20 cellular contexts compared by ENCODE assay signal in genomic region chr6:152950240-152950639, GRCh38. TPM values are rescaled to one million over a fixed set of nuclear protein-coding genes. Genes with fewer than 3 reads are reported as not detected.
DNase-seq lines count a peak whose midpoint lies in the region; ATAC-seq, FAIRE-seq and TF ChIP-seq lines count a peak whose summit lies in the region.
"Had no signal": no experiment of that assay in that cellular context is flagged by ENCODE, and none has a peak within 500 bp of the region (broad histone marks: within the 10 kb centered on the region; RNA-seq: fewer than 3 reads in every experiment).

No MANE protein-coding gene starts in this region.

- no peaks in the 10 kb centered on the region for H3K79me2 ChIP-seq in HepG2 (ENCODE audit: insufficient read depth, low read length)
- H3K79me2 ChIP-seq in K562 (ENCODE audit: control insufficient read depth, insufficient read depth, low read length): no peaks in the 10 kb centered on the region

- POLR2A ChIA-PET in HepG2 (lab: Yijun Ruan, JAX) (no interaction called here), K562 (lab: Yijun Ruan, JAX) (no interaction called here)

- H3K36me3 ChIP-seq in HepG2 (replicated peaks in 1 of 2; ENCODE audit: control insufficient read depth in 1 of 2, insufficient read depth in 2 of 2, low read length in 2 of 2): no peaks in the 10 kb centered on the region
- no peaks in the 10 kb centered on the region for H3K36me3 ChIP-seq in right lobe of liver
- no peaks in the 10 kb centered on the region for H3K36me3 ChIP-seq in K562 (ENCODE audit: control insufficient read depth, insufficient read depth, low read length)
- no peaks in the 10 kb centered on the region for H3K36me3 ChIP-seq in MG63
- H3K36me3 ChIP-seq: BE2C, BLaER1 had no signal

- H2AFZ ChIP-seq in HepG2 (ENCODE audit: low read length) (no peak overlapping the region), K562 (ENCODE audit: low read depth, low read length) (no peak overlapping the region)

- intact Hi-C loops in HepG2 (cut with micrococcal nuclease; ENCODE audit: unreplicated experiment): no loop called here
- intact Hi-C loops in right lobe of liver (cut with DNase I): no loop called here
- intact Hi-C loops in K562 (cut with micrococcal nuclease): loop anchor here (10.0 kb wide), 1 partner anchor 1275 kb away; no protein-coding TSS in a partner anchor

- no peak overlapping the region for H3K4me2 ChIP-seq in HepG2 (ENCODE audit: low read depth, low read length)
- H3K4me2 ChIP-seq in K562 (ENCODE audit: insufficient read depth, low read length): no peak overlapping the region
- H3K4me2 ChIP-seq: BLaER1 had no signal

- TF ChIP-seq RAD21 in HepG2 (CRISPR knock-in tag; IDR thresholded peaks at IDR 0.05) (no peak), K562 (CRISPR knock-in tag; conservative IDR thresholded peaks at IDR 0.05 in 1 of 2, IDR thresholded peaks at IDR 0.05 in 1 of 2) (no peak)

- no peak for TF ChIP-seq EP300 in HepG2 (IDR thresholded peaks at IDR 0.05; ENCODE audit: low read depth in 2 of 2, low read length in 2 of 2)
- no peak for TF ChIP-seq EP300 in HepG2 (CRISPR knock-in tag; IDR thresholded peaks at IDR 0.05; ENCODE audit: borderline replicate concordance)
- no peak for TF ChIP-seq EP300 in K562 (IDR thresholded peaks at IDR 0.05; ENCODE audit: low read length)

- H3K4me3 ChIP-seq in HepG2 (replicated peaks in 1 of 3; ENCODE audit: insufficient read depth in 1 of 3, low read depth in 2 of 3, low read length in 3 of 3) (no peak overlapping the region), right lobe of liver (no peak overlapping the region), K562 (no peak overlapping the region), MG63 (no peak overlapping the region)
- H3K4me3 ChIP-seq: BLaER1 had no signal

- BruUV-seq in HepG2 (replicated peaks; lab: Mats Ljungman, UMichigan) (no TSS peak), K562 (replicated peaks; lab: Mats Ljungman, UMichigan) (no TSS peak)

- ATAC-seq in HepG2 (no peak), right lobe of liver (no peak), K562 (no peak)

- TF ChIP-seq POLR2A in HepG2 (IDR thresholded peaks at IDR 0.05; ENCODE audit: insufficient read depth in 1 of 2, low read depth in 2 of 2, low read length in 2 of 2) (no peak), right lobe of liver (IDR thresholded peaks at IDR 0.05) (no peak), K562 (conservative IDR thresholded peaks at IDR 0.05) (no peak)

- H3K9ac ChIP-seq in HepG2 (ENCODE audit: insufficient read depth, low read depth, low read length) (no peak overlapping the region), K562 (ENCODE audit: insufficient read depth in 1 of 2, low read depth in 2 of 2, low read length in 2 of 2) (no peak overlapping the region)
- H3K9ac ChIP-seq: BLaER1 had no signal

- no peaks in the 10 kb centered on the region for H3K9me1 ChIP-seq in K562 (ENCODE audit: control insufficient read depth, insufficient read depth, low read length)

- H3K4me1 ChIP-seq in HepG2 (ENCODE audit: insufficient read depth, low read length) (no peaks in the 10 kb centered on the region), right lobe of liver (peaks cover 0 to 5% (median 0%) of the 10 kb centered on the region in 4 donors), K562 (replicated peaks in 1 of 2; ENCODE audit: control insufficient read depth in 2 of 2, insufficient read depth in 2 of 2, low read length in 2 of 2) (no peaks in the 10 kb centered on the region)
- H3K4me1 ChIP-seq: BLaER1 had no signal

- H4K20me1 ChIP-seq in HepG2 (ENCODE audit: insufficient read depth, low read length) (no peaks in the 10 kb centered on the region), K562 (replicated peaks; ENCODE audit: control insufficient read depth, insufficient read depth, low read length) (no peaks in the 10 kb centered on the region)
- H4K20me1 ChIP-seq: BLaER1 had no signal

- WGBS in HepG2 (ENCODE audit: low lambda C conversion rate): 11% methylated on average over 3 of the region's 3 CpGs
- WGBS in right lobe of liver (ENCODE audit: insufficient coverage, low coverage, low lambda C conversion rate, missing lambda C conversion rate): 39% methylated on average over 3 of the region's 3 CpGs
- WGBS in K562 (ENCODE audit: insufficient coverage, low coverage, missing lambda C conversion rate): 3% methylated on average over 3 of the region's 3 CpGs

- H3K27me3 ChIP-seq in HepG2 (ENCODE audit: control insufficient read depth in 1 of 2, insufficient read depth in 2 of 2, low read length in 2 of 2) (peaks cover 2 to 5% of the 10 kb centered on the region in 2 experiments; a peak in 2 of 5 replicates), right lobe of liver (no peaks in the 10 kb centered on the region), K562 (ENCODE audit: control insufficient read depth in 2 of 2, insufficient read depth in 2 of 2, low read length in 2 of 2) (peaks cover 0 to 2% of the 10 kb centered on the region in 2 experiments; a peak in 2 of 5 replicates), MG63 (no peaks in the 10 kb centered on the region)
- H3K27me3 ChIP-seq: BE2C, BLaER1 had no signal

- H3K27ac ChIP-seq in HepG2 (ENCODE audit: extremely low read length, insufficient read depth, low read length) (no peak overlapping the region), right lobe of liver (no peak overlapping the region), K562 (ENCODE audit: extremely low read depth, low read depth, low read length) (no peak overlapping the region)
- H3K27ac ChIP-seq: 22Rv1, BLaER1 had no signal

- no peak for TF ChIP-seq CTCF in HepG2 (CRISPR knock-in tag; IDR thresholded peaks at IDR 0.05)
- TF ChIP-seq CTCF in right lobe of liver (IDR thresholded peaks at IDR 0.05): no peak
- no peak for TF ChIP-seq CTCF in K562 (IDR thresholded peaks at IDR 0.05 in 2 of 3, conservative IDR thresholded peaks at IDR 0.05 in 1 of 3; ENCODE audit: insufficient read depth in 2 of 3, low read depth in 1 of 3, low read length in 3 of 3)

- no peak for FAIRE-seq in HepG2 (lab: Jason Lieb, UNC)
- FAIRE-seq in K562 (lab: Jason Lieb, UNC): no peak
- FAIRE-seq: G401.6, GM12891, GM19239 had no signal

- H3K9me3 ChIP-seq in HepG2 (ENCODE audit: low read length): no peaks in the 10 kb centered on the region; the same call in 1 of the 2 replicates
- no peaks in the 10 kb centered on the region for H3K9me3 ChIP-seq in right lobe of liver
- no peaks in the 10 kb centered on the region for H3K9me3 ChIP-seq in K562 (replicated peaks; ENCODE audit: control insufficient read depth, insufficient read depth, low read depth, low read length)
- no peaks in the 10 kb centered on the region for H3K9me3 ChIP-seq in MG63
- H3K9me3 ChIP-seq: BE2C, BLaER1 had no signal

- CTCF ChIA-PET in HepG2 (lab: Yijun Ruan, JAX; ENCODE audit: low intra/inter-chr PET ratio, low total read pairs) (no interaction called here), K562 (lab: Yijun Ruan, JAX; ENCODE audit: low intra/inter-chr PET ratio) (no interaction called here)

- in situ Hi-C loops in HepG2 (cut with HindIII; ENCODE audit: extremely low pct_ligation_motif_present, low pct_unique_long_range_greater_than_20kb) (loop anchor here (10.0 kb wide), 1 partner anchor 205 kb away; no protein-coding TSS in a partner anchor), K562 (cut with MboI) (loop anchor here (10.0 kb wide), 1 partner anchor 205 kb away; no protein-coding TSS in a partner anchor)

- DNase-seq in HepG2 (ENCODE audit: low spot score) (no peak), right lobe of liver (no peak), K562 (ENCODE audit: extremely low read depth in 1 of 4, low spot score in 3 of 4) (no peak), MG63 (no peak), T-helper 2 cell (no peak)
- DNase-seq: ACHN; BE2C; C1 segment of cervical spinal cord; CD4-positive, alpha-beta memory T cell; CD4-positive, CD25-positive, alpha-beta regulatory T cell; CD8-positive, alpha-beta memory T cell; COR-L47; DMS 273 treated with DMSO at 0.1 percent for 48 hours; DMS79 treated with DMSO at 0.1 percent for 48 hours; GF-D8 had no signal

RNA-seq across cellular contexts. Expression of gene FBXO5, which starts 32.6 kb away (rescaled TPM):
- total RNA-seq in HepG2 (2016; rRNA removed; fragmentation: Illumina TruSeq; extraction: Trizol) (41.5 and 53.4 TPM in 2 replicates), right lobe of liver (1 to 10 TPM in 5 of 6 experiments, under 1 TPM in 1; 0.97 to 3.0 (median 2.5) TPM), K562 (2014; rRNA removed) (40.0 and 42.5 TPM in 2 replicates), K562 (2014; rRNA removed; fragmentation: Illumina TruSeq; extraction: Trizol) (82.7 and 89.7 TPM in 2 replicates), K562 (2015; rRNA removed; fragmentation: Illumina TruSeq; extraction: Trizol) (78.2 and 84.3 TPM in 2 replicates), K562 (2021) (62.9 and 64.6 TPM in 2 replicates)
- total RNA-seq in HepG2 (2016; cell fraction: cytosol; rRNA removed; fragmentation: Illumina TruSeq; extraction: Trizol; ENCODE audit: low read depth): 12.2 and 13.1 TPM in 2 replicates
- total RNA-seq in HepG2 (2016; cell fraction: insoluble cytoplasmic fraction; rRNA removed; fragmentation: Illumina TruSeq; extraction: Trizol): 41.0 and 52.6 TPM in 2 replicates
- total RNA-seq in HepG2 (2016; cell fraction: membrane; rRNA removed; fragmentation: Illumina TruSeq; extraction: Trizol): 26.8 and 32.5 TPM in 2 replicates
- total RNA-seq in HepG2 (2016; cell fraction: nucleus; rRNA removed; fragmentation: Illumina TruSeq; extraction: Trizol): 33.7 and 33.8 TPM in 2 replicates
- polyA plus RNA-seq in HepG2 (2011; rRNA removed) (9.5 and 15.8 TPM in 2 replicates), K562 (2011; rRNA removed) (52.1 and 89.3 TPM in 2 replicates), K562 (2014; fragmentation: Illumina TruSeq; extraction: Trizol) (70.7 and 84.0 TPM in 2 replicates), K562 (2014; fragmentation: Nextera tagmentation; extraction: Ambion mirVana) (10 to 100 TPM; 17.8 to 18.4 TPM), K562 (2014; rRNA removed) (56.8 and 59.1 TPM in 2 replicates)
- 7.8 and 8.3 TPM in 2 replicates for polyA plus RNA-seq in HepG2 (2011; cell fraction: cytosol; rRNA removed)
- 8.9 and 9.3 TPM in 2 replicates for polyA plus RNA-seq in HepG2 (2011; cell fraction: nucleus; rRNA removed)
- polyA plus RNA-seq in HepG2 (2012): 9.9 and 16.2 TPM in 2 replicates
- 2.0 and 2.6 TPM in 2 replicates for polyA plus RNA-seq in HepG2 (2016; cell fraction: cytosol; fragmentation: Illumina TruSeq; extraction: Trizol; ENCODE audit: low read depth)
- 50.6 and 54.8 TPM in 2 replicates for polyA plus RNA-seq in HepG2 (2016; cell fraction: insoluble cytoplasmic fraction; fragmentation: Illumina TruSeq; extraction: Trizol; ENCODE audit: low read depth)
- 6.0 and 7.7 TPM in 2 replicates for polyA plus RNA-seq in HepG2 (2016; cell fraction: membrane; fragmentation: Illumina TruSeq; extraction: Trizol; ENCODE audit: low read depth)
- 51.9 and 52.2 TPM in 2 replicates for polyA plus RNA-seq in HepG2 (2016; cell fraction: nucleus; fragmentation: Illumina TruSeq; extraction: Trizol; ENCODE audit: insufficient read depth, low read depth)
- 2.0 and 4.4 TPM in 2 replicates for polyA minus RNA-seq in HepG2 (2011; rRNA and poly(A)+ RNA removed; ENCODE audit: low replicate concordance)
- polyA minus RNA-seq in HepG2 (2011; cell fraction: cytosol; rRNA and poly(A)+ RNA removed): 7.6 and 9.1 TPM in 2 replicates
- polyA minus RNA-seq in HepG2 (2011; cell fraction: nucleus; rRNA and poly(A)+ RNA removed): 24.9 and 29.1 TPM in 2 replicates
- 19.7 and 69.6 TPM in 2 replicates for total RNA-seq in K562 (2011; cell fraction: chromatin; rRNA removed; ENCODE audit: low replicate concordance)
- total RNA-seq in K562 (2011; cell fraction: nucleolus; rRNA removed): 13.0 and 18.7 TPM in 2 replicates
- 31.2 and 38.1 TPM in 2 replicates for total RNA-seq in K562 (2011; cell fraction: nucleoplasm; rRNA removed)
- 19.4 and 26.4 TPM in 2 replicates for polyA plus RNA-seq in K562 (2011; cell fraction: cytosol; rRNA removed)
- polyA plus RNA-seq in K562 (2011; cell fraction: nucleus; rRNA removed): 23.1 and 33.3 TPM in 2 replicates
- polyA plus RNA-seq in K562 (2012): 42.7 and 53.9 TPM in 2 replicates
- polyA minus RNA-seq in K562 (2011; rRNA and poly(A)+ RNA removed): 70.0 and 71.7 TPM in 2 replicates
- 17.7 and 28.9 TPM in 2 replicates for polyA minus RNA-seq in K562 (2011; cell fraction: cytosol; rRNA and poly(A)+ RNA removed)
- polyA minus RNA-seq in K562 (2011; cell fraction: nucleus; rRNA and poly(A)+ RNA removed): 28.7 and 48.5 TPM in 2 replicates
- 24.3 and 29.2 TPM in 2 replicates for total RNA-seq in MG63 (2014; rRNA removed; shearing (Covaris generic); ENCODE audit: low replicate concordance)

RNA-seq across cellular contexts. Expression of gene MTRF1L, which starts 52.3 kb away (rescaled TPM):
- total RNA-seq in HepG2 (2016; rRNA removed; fragmentation: Illumina TruSeq; extraction: Trizol) (28.7 and 32.4 TPM in 2 replicates), right lobe of liver (10 to 100 TPM in 3 of 6 experiments, 1 to 10 TPM in 3; 6.1 to 16.8 (median 9.7) TPM), K562 (2014; rRNA removed) (26.7 and 29.6 TPM in 2 replicates), K562 (2014; rRNA removed; fragmentation: Illumina TruSeq; extraction: Trizol) (34.0 and 34.8 TPM in 2 replicates), K562 (2015; rRNA removed; fragmentation: Illumina TruSeq; extraction: Trizol) (27.3 and 32.3 TPM in 2 replicates), K562 (2021) (31.6 and 33.1 TPM in 2 replicates)
- 25.5 and 28.3 TPM in 2 replicates for total RNA-seq in HepG2 (2016; cell fraction: cytosol; rRNA removed; fragmentation: Illumina TruSeq; extraction: Trizol; ENCODE audit: low read depth)
- total RNA-seq in HepG2 (2016; cell fraction: insoluble cytoplasmic fraction; rRNA removed; fragmentation: Illumina TruSeq; extraction: Trizol): 29.1 and 32.6 TPM in 2 replicates
- 49.7 and 58.0 TPM in 2 replicates for total RNA-seq in HepG2 (2016; cell fraction: membrane; rRNA removed; fragmentation: Illumina TruSeq; extraction: Trizol)
- 25.8 and 29.5 TPM in 2 replicates for total RNA-seq in HepG2 (2016; cell fraction: nucleus; rRNA removed; fragmentation: Illumina TruSeq; extraction: Trizol)
- polyA plus RNA-seq in HepG2 (2011; rRNA removed) (15.5 and 17.6 TPM in 2 replicates), K562 (2011; rRNA removed) (21.7 and 30.2 TPM in 2 replicates), K562 (2014; fragmentation: Illumina TruSeq; extraction: Trizol) (23.3 and 31.1 TPM in 2 replicates), K562 (2014; fragmentation: Nextera tagmentation; extraction: Ambion mirVana) (10 to 100 TPM; 10.7 to 13.7 TPM), K562 (2014; rRNA removed) (25.0 and 29.2 TPM in 2 replicates)
- polyA plus RNA-seq in HepG2 (2011; cell fraction: cytosol; rRNA removed): 6.5 and 9.8 TPM in 2 replicates
- polyA plus RNA-seq in HepG2 (2011; cell fraction: nucleus; rRNA removed): 10.9 and 13.2 TPM in 2 replicates
- polyA plus RNA-seq in HepG2 (2012): 17.1 and 18.1 TPM in 2 replicates
- polyA plus RNA-seq in HepG2 (2016; cell fraction: cytosol; fragmentation: Illumina TruSeq; extraction: Trizol; ENCODE audit: low read depth): 40.7 and 44.7 TPM in 2 replicates
- 34.0 and 37.3 TPM in 2 replicates for polyA plus RNA-seq in HepG2 (2016; cell fraction: insoluble cytoplasmic fraction; fragmentation: Illumina TruSeq; extraction: Trizol; ENCODE audit: low read depth)
- 52.3 and 64.3 TPM in 2 replicates for polyA plus RNA-seq in HepG2 (2016; cell fraction: membrane; fragmentation: Illumina TruSeq; extraction: Trizol; ENCODE audit: low read depth)
- polyA plus RNA-seq in HepG2 (2016; cell fraction: nucleus; fragmentation: Illumina TruSeq; extraction: Trizol; ENCODE audit: insufficient read depth, low read depth): 26.9 and 27.4 TPM in 2 replicates
- polyA minus RNA-seq in HepG2 (2011; rRNA and poly(A)+ RNA removed; ENCODE audit: low replicate concordance): 7.1 and 8.9 TPM in 2 replicates
- 9.5 and 9.7 TPM in 2 replicates for polyA minus RNA-seq in HepG2 (2011; cell fraction: cytosol; rRNA and poly(A)+ RNA removed)
- polyA minus RNA-seq in HepG2 (2011; cell fraction: nucleus; rRNA and poly(A)+ RNA removed): 72.9 and 92.7 TPM in 2 replicates
- total RNA-seq in K562 (2011; cell fraction: chromatin; rRNA removed; ENCODE audit: low replicate concordance): 28.0 and 73.8 TPM in 2 replicates
- 11.5 and 18.9 TPM in 2 replicates for total RNA-seq in K562 (2011; cell fraction: nucleolus; rRNA removed)
- 32.5 and 44.7 TPM in 2 replicates for total RNA-seq in K562 (2011; cell fraction: nucleoplasm; rRNA removed)
- polyA plus RNA-seq in K562 (2011; cell fraction: cytosol; rRNA removed): 4.4 and 6.5 TPM in 2 replicates
- 18.8 and 19.6 TPM in 2 replicates for polyA plus RNA-seq in K562 (2011; cell fraction: nucleus; rRNA removed)
- 22.0 and 22.6 TPM in 2 replicates for polyA plus RNA-seq in K562 (2012)
- 34.4 and 42.3 TPM in 2 replicates for polyA minus RNA-seq in K562 (2011; rRNA and poly(A)+ RNA removed)
- 5.6 and 10.9 TPM in 2 replicates for polyA minus RNA-seq in K562 (2011; cell fraction: cytosol; rRNA and poly(A)+ RNA removed)
- 43.5 and 72.9 TPM in 2 replicates for polyA minus RNA-seq in K562 (2011; cell fraction: nucleus; rRNA and poly(A)+ RNA removed)
- 14.6 and 23.1 TPM in 2 replicates for total RNA-seq in MG63 (2014; rRNA removed; shearing (Covaris generic); ENCODE audit: low replicate concordance)

Comparison
In these comparisons a context has a peak if more than half of its experiments do, and no peak if none do; other contexts are left out.
1. Of the 241 proteins assayed by ChIP-seq in both HepG2 and K562: peak only in HepG2: MAFK; only in K562: MAFG; in both: MAFF; in neither: 238.